ENCODE assay signal across 24 cellular contexts in genomic region chr12:19981944-19982343, GRCh38.
"Had no signal": no experiment of that assay in that cellular context is flagged by ENCODE, and none has a peak within 500 bp of the region (broad histone marks: within the 10 kb centered on the region; RNA-seq: fewer than 3 reads in every experiment).

No MANE protein-coding gene starts in this region.

- DNase-seq: natural killer cell; occipital lobe; ovary; posterior cingulate gyrus; right cardiac atrium; right lobe of liver; sigmoid colon; small intestine; stimulated activated CD4-positive, alpha-beta T cell treated with anti-CD3 and anti-CD28 coated beads, Interleukin-15, amount 100 ng/mL, for 24 hours; stimulated activated CD4-positive, alpha-beta T cell treated with anti-CD3 and anti-CD28 coated beads, Interleukin-2, amount 100 ng/mL, for 24 hours; stimulated activated CD4-positive, alpha-beta T cell treated with anti-CD3 and anti-CD28 coated beads, Interleukin-2, amount 100 ng/mL, for 48 hours; stimulated activated CD4-positive, alpha-beta T cell treated with anti-CD3 and anti-CD28 coated beads, Interleukin-4, amount 100 ng/mL, for 24 hours; stimulated activated naive B cell treated with anti-CD40 and anti-IgM and Interleukin-4, amounts not matched to agents 10 μg/mL and 1 μg/mL and 100 μg/mL, for 72 hours; stimulated activated naive CD4-positive, alpha-beta T cell treated with Interleukin-2 at 50 U/mL for 16 hours; stomach; thyroid gland; trophoblast cell; upper lobe of left lung had no signal

- H3K9me3 ChIP-seq: ovary, prostate gland, right lobe of liver, sigmoid colon, stomach, thoracic aorta, thyroid gland, tibial nerve, upper lobe of left lung, vagina had no signal

- H3K27ac ChIP-seq: neural progenitor cell, ovary, parathyroid adenoma, prostate gland, right lobe of liver, sigmoid colon, stomach, thoracic aorta, thyroid gland, tibial nerve, upper lobe of left lung, vagina had no signal

- H3K36me3 ChIP-seq: neural progenitor cell, ovary, prostate gland, right lobe of liver, sigmoid colon, stomach, thoracic aorta, thyroid gland, tibial nerve, upper lobe of left lung, vagina had no signal

- H3K4me1 ChIP-seq: neural progenitor cell, parathyroid adenoma, prostate gland, right lobe of liver, sigmoid colon, stomach, thyroid gland, tibial nerve, upper lobe of left lung, vagina had no signal

- H3K27me3 ChIP-seq: neural progenitor cell, ovary, right lobe of liver, sigmoid colon, stomach, thyroid gland, tibial nerve, upper lobe of left lung, vagina had no signal

- H3K4me3 ChIP-seq: neural progenitor cell, ovary, prostate gland, right lobe of liver, sigmoid colon, stomach, thoracic aorta, thyroid gland, tibial nerve, upper lobe of left lung, vagina had no signal
